In genomic region chr17:14089179-14089578, GRCh38 we compare ENCODE assay signal across 33 cellular contexts.
"Had no signal": no experiment of that assay in that cellular context is flagged by ENCODE, and none has a peak within 500 bp of the region (broad histone marks: within the 10 kb centered on the region; RNA-seq: fewer than 3 reads in every experiment).

No MANE protein-coding gene starts in this region.

- H3K9me3 ChIP-seq: Peyer's patch had no signal

- H3K27ac ChIP-seq: KMS-11, Peyer's patch had no signal

- H3K27me3 Mint-ChIP-seq: activated CD4-positive, alpha-beta T cell treated with anti-CD3 and anti-CD28 coated beads for 36 hours; activated CD4-positive, alpha-beta T cell treated with anti-CD3 and anti-CD28 coated beads, Interleukin-2, amount 10 ng/mL, durations not matched to agents 7 days and 5 days; activated naive CD4-positive, alpha-beta T cell treated with anti-CD3 and anti-CD28 coated beads, Interleukin-2, amount 10 ng/mL, durations not matched to agents 7 days and 5 days; activated naive CD8-positive, alpha-beta T cell; activated naive CD8-positive, alpha-beta T cell treated with anti-CD3 and anti-CD28 coated beads, Interleukin-2, amount 50 U/mL, for 24 hours; brain had no signal

- DNase-seq: activated CD4-positive, alpha-beta T cell treated with anti-CD3 and anti-CD28 coated beads for 36 hours; activated CD4-positive, alpha-beta T cell treated with anti-CD3 and anti-CD28 coated beads, Interleukin-2, amount 10 ng/mL, durations not matched to agents 7 days and 5 days; activated CD4-positive, alpha-beta T cell treated with anti-CD3 and anti-CD28 coated beads, Interleukin-2, amount 50 U/mL, for 48 hours; activated CD8-positive, alpha-beta T cell treated with anti-CD3 and anti-CD28 coated beads, Interleukin-2, amount 10 ng/mL, durations not matched to agents 7 days and 5 days; activated effector memory CD4-positive, alpha-beta T cell treated with Interleukin-2 at 50 U/mL for 16 hours; activated naive CD4-positive, alpha-beta T cell treated with anti-CD3 and anti-CD28 coated beads, Interleukin-2, amount 10 ng/mL, durations not matched to agents 7 days and 5 days; activated naive CD8-positive, alpha-beta T cell treated with anti-CD3 and anti-CD28 coated beads, Interleukin-2, amount 50 U/mL, for 24 hours; activated T-cell treated with anti-CD3 and anti-CD28 coated beads, Interleukin-2, amount 50 U/mL, for 4 hours; anterior cingulate cortex; caudate nucleus; cerebellar nuclear complex; MM.1S; NCI-H1092 treated with DMSO at 0.1 percent for 48 hours; NCI-H1417; NCI-H146; NCI-H187; NCI-H2029 treated with DMSO at 0.1 percent for 48 hours; NCI-H2107; NCI-H2171; NCI-H510A; NCI-H526; NCI-H748 treated with DMSO at 0.1 percent for 48 hours; NK-92 treated with Interleukin-12 subunit alpha and Interleukin-12 subunit beta, amount 100 ng/mL, for 24 hours; PC-3; Peyer's patch; RPMI8226; SHP77 treated with DMSO at 0.1 percent for 48 hours had no signal

- H3K27ac Mint-ChIP-seq: activated CD4-positive, alpha-beta T cell treated with anti-CD3 and anti-CD28 coated beads for 36 hours; activated CD4-positive, alpha-beta T cell treated with anti-CD3 and anti-CD28 coated beads, Interleukin-2, amount 10 ng/mL, durations not matched to agents 7 days and 5 days; activated CD8-positive, alpha-beta T cell treated with anti-CD3 and anti-CD28 coated beads, Interleukin-2, amount 10 ng/mL, durations not matched to agents 7 days and 5 days; activated naive CD4-positive, alpha-beta T cell treated with anti-CD3 and anti-CD28 coated beads, Interleukin-2, amount 10 ng/mL, durations not matched to agents 7 days and 5 days; activated naive CD8-positive, alpha-beta T cell; activated naive CD8-positive, alpha-beta T cell treated with anti-CD3 and anti-CD28 coated beads, Interleukin-2, amount 50 U/mL, for 24 hours; brain; T-helper 2 cell treated with Interferon-gamma antibody and Interleukin-4, amounts not matched to agents 5 μg/mL and 100 μg/mL, for 36 hours had no signal

- H3K4me3 Mint-ChIP-seq: activated CD4-positive, alpha-beta T cell treated with anti-CD3 and anti-CD28 coated beads for 36 hours; activated CD4-positive, alpha-beta T cell treated with anti-CD3 and anti-CD28 coated beads, Interleukin-2, amount 10 ng/mL, durations not matched to agents 7 days and 5 days; activated CD8-positive, alpha-beta T cell treated with anti-CD3 and anti-CD28 coated beads, Interleukin-2, amount 10 ng/mL, durations not matched to agents 7 days and 5 days; activated naive CD4-positive, alpha-beta T cell treated with anti-CD3 and anti-CD28 coated beads, Interleukin-2, amount 10 ng/mL, durations not matched to agents 7 days and 5 days; activated naive CD8-positive, alpha-beta T cell; activated naive CD8-positive, alpha-beta T cell treated with anti-CD3 and anti-CD28 coated beads, Interleukin-2, amount 50 U/mL, for 24 hours; activated T-cell treated with anti-CD3 and anti-CD28 coated beads, Interleukin-2, amount 50 U/mL, for 4 hours; brain; T-helper 2 cell treated with Interferon-gamma antibody and Interleukin-4, amounts not matched to agents 5 μg/mL and 100 μg/mL, for 36 hours; WTC11 had no signal

- H3K4me3 ChIP-seq: Peyer's patch had no signal

- H3K9ac ChIP-seq: KMS-11 had no signal

- H3K9me3 Mint-ChIP-seq: activated CD4-positive, alpha-beta T cell treated with anti-CD3 and anti-CD28 coated beads, Interleukin-2, amount 10 ng/mL, durations not matched to agents 7 days and 5 days; activated naive CD4-positive, alpha-beta T cell treated with anti-CD3 and anti-CD28 coated beads, Interleukin-2, amount 10 ng/mL, durations not matched to agents 7 days and 5 days; activated naive CD8-positive, alpha-beta T cell treated with anti-CD3 and anti-CD28 coated beads, Interleukin-2, amount 50 U/mL, for 24 hours; activated T-cell treated with anti-CD3 and anti-CD28 coated beads, Interleukin-2, amount 50 U/mL, for 4 hours; brain; T-helper 2 cell treated with Interferon-gamma antibody and Interleukin-4, amounts not matched to agents 5 μg/mL and 100 μg/mL, for 36 hours; WTC11 had no signal

- H3K36me3 Mint-ChIP-seq: WTC11 had no signal

- ATAC-seq: activated CD4-positive, alpha-beta T cell treated with anti-CD3 and anti-CD28 coated beads for 36 hours; activated CD4-positive, CD25-positive, alpha-beta regulatory T cell treated with anti-CD3 and anti-CD28 coated beads, Interleukin-2, amount 50 U/mL, for 24 hours; activated CD8-positive, alpha-beta T cell treated with anti-CD3 and anti-CD28 coated beads, Interleukin-2, amount 10 ng/mL, durations not matched to agents 7 days and 5 days; activated naive CD8-positive, alpha-beta T cell treated with anti-CD3 and anti-CD28 coated beads, Interleukin-2, amount 50 U/mL, for 24 hours; activated T-cell treated with anti-CD3 and anti-CD28 coated beads, Interleukin-2, amount 50 U/mL, for 4 hours; PC-3; WTC11 had no signal

- H3K27me3 ChIP-seq: Peyer's patch had no signal

- H3K4me2 ChIP-seq: KMS-11 had no signal

- H3K36me3 ChIP-seq: Peyer's patch had no signal
